ENCODE assay signal across 1 cellular context in genomic region chr14:75437201-75438143, GRCh38.
TF ChIP-seq lines count a peak whose summit lies in the region.

No MANE protein-coding gene starts in this region.

TF ChIP-seq in endothelial cell of umbilical vein, 7 proteins besides CTCF, POLR2A, EP300 and RAD21 (continued from another document):
- no peak for TF ChIP-seq GATA2 (IDR thresholded peaks at IDR 0.05; ENCODE audit: insufficient read depth, insufficient read length, low read depth, low read length)
TF ChIP-seq in endothelial cell of umbilical vein: peak in this region for 0.
